1 cellular context compared by ENCODE assay signal in genomic region chr17:1716076-1716911, GRCh38.
A peak's percentile ranks its signal among the peaks of the same experiment; 100 is the strongest.
TF ChIP-seq lines count a peak whose summit lies in the region.

No MANE protein-coding gene starts in this region.

TF ChIP-seq in HepG2, 621 proteins besides CTCF, POLR2A, EP300 and RAD21 (continued from another document and continues in another):
- no peak for TF ChIP-seq PRDM4 (CRISPR knock-in tag; IDR thresholded peaks at IDR 0.05; ENCODE audit: borderline replicate concordance)
- no peak for TF ChIP-seq ZNF317 (CRISPR knock-in tag; IDR thresholded peaks at IDR 0.05)
- TF ChIP-seq ZNF143 (CRISPR knock-in tag; IDR thresholded peaks at IDR 0.05): peak; percentile 97
- TF ChIP-seq, protein P1, sequence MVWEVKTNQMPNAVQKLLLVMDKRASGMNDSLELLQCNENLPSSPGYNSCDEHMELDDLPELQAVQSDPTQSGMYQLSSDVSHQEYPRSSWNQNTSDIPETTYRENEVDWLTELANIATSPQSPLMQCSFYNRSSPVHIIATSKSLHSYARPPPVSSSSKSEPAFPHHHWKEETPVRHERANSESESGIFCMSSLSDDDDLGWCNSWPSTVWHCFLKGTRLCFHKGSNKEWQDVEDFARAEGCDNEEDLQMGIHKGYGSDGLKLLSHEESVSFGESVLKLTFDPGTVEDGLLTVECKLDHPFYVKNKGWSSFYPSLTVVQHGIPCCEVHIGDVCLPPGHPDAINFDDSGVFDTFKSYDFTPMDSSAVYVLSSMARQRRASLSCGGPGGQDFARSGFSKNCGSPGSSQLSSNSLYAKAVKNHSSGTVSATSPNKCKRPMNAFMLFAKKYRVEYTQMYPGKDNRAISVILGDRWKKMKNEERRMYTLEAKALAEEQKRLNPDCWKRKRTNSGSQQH (CRISPR knock-in tag; IDR thresholded peaks at IDR 0.05; ENCODE audit: low read depth): no peak
- peak; percentile 51 for TF ChIP-seq ZNF574 (CRISPR knock-in tag; IDR thresholded peaks at IDR 0.05)
- TF ChIP-seq, protein P2, sequence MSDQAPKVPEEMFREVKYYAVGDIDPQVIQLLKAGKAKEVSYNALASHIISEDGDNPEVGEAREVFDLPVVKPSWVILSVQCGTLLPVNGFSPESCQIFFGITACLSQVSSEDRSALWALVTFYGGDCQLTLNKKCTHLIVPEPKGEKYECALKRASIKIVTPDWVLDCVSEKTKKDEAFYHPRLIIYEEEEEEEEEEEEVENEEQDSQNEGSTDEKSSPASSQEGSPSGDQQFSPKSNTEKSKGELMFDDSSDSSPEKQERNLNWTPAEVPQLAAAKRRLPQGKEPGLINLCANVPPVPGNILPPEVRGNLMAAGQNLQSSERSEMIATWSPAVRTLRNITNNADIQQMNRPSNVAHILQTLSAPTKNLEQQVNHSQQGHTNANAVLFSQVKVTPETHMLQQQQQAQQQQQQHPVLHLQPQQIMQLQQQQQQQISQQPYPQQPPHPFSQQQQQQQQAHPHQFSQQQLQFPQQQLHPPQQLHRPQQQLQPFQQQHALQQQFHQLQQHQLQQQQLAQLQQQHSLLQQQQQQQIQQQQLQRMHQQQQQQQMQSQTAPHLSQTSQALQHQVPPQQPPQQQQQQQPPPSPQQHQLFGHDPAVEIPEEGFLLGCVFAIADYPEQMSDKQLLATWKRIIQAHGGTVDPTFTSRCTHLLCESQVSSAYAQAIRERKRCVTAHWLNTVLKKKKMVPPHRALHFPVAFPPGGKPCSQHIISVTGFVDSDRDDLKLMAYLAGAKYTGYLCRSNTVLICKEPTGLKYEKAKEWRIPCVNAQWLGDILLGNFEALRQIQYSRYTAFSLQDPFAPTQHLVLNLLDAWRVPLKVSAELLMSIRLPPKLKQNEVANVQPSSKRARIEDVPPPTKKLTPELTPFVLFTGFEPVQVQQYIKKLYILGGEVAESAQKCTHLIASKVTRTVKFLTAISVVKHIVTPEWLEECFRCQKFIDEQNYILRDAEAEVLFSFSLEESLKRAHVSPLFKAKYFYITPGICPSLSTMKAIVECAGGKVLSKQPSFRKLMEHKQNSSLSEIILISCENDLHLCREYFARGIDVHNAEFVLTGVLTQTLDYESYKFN (CRISPR knock-in tag; conservative IDR thresholded peaks at IDR 0.05): no peak
- peak; percentile 84; the same call in 1 of the 2 replicates for TF ChIP-seq ZSCAN31 (CRISPR knock-in tag; IDR thresholded peaks at IDR 0.05; ENCODE audit: low read depth)
- TF ChIP-seq ERF (CRISPR knock-in tag; IDR thresholded peaks at IDR 0.05): peak; percentile 41
- no peak for TF ChIP-seq SRSF4 (IDR thresholded peaks at IDR 0.05; ENCODE audit: low read depth, low read length, poor library complexity, severe bottlenecking)
- no peak for TF ChIP-seq ZNF567 (CRISPR knock-in tag; IDR thresholded peaks at IDR 0.05; ENCODE audit: borderline replicate concordance)
- peak; percentile 58 for TF ChIP-seq HNF4A (CRISPR knock-in tag; IDR thresholded peaks at IDR 0.05)
- TF ChIP-seq, protein P3, sequence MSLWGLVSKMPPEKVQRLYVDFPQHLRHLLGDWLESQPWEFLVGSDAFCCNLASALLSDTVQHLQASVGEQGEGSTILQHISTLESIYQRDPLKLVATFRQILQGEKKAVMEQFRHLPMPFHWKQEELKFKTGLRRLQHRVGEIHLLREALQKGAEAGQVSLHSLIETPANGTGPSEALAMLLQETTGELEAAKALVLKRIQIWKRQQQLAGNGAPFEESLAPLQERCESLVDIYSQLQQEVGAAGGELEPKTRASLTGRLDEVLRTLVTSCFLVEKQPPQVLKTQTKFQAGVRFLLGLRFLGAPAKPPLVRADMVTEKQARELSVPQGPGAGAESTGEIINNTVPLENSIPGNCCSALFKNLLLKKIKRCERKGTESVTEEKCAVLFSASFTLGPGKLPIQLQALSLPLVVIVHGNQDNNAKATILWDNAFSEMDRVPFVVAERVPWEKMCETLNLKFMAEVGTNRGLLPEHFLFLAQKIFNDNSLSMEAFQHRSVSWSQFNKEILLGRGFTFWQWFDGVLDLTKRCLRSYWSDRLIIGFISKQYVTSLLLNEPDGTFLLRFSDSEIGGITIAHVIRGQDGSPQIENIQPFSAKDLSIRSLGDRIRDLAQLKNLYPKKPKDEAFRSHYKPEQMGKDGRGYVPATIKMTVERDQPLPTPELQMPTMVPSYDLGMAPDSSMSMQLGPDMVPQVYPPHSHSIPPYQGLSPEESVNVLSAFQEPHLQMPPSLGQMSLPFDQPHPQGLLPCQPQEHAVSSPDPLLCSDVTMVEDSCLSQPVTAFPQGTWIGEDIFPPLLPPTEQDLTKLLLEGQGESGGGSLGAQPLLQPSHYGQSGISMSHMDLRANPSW (CRISPR knock-in tag; IDR thresholded peaks at IDR 0.05; ENCODE audit: borderline replicate concordance): no peak; the same call in 1 of the 2 replicates
- no peak for TF ChIP-seq ZBTB1 (CRISPR knock-in tag; IDR thresholded peaks at IDR 0.05; ENCODE audit: borderline replicate concordance)
- TF ChIP-seq, protein P4, sequence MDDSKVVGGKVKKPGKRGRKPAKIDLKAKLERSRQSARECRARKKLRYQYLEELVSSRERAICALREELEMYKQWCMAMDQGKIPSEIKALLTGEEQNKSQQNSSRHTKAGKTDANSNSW (CRISPR knock-in tag; IDR thresholded peaks at IDR 0.05; ENCODE audit: borderline replicate concordance): no peak
- TF ChIP-seq TEAD2 (CRISPR knock-in tag; IDR thresholded peaks at IDR 0.05): 0 out of 2 replicates have a peak, but pooled peaks have one; percentile 22
- TF ChIP-seq, protein P5, sequence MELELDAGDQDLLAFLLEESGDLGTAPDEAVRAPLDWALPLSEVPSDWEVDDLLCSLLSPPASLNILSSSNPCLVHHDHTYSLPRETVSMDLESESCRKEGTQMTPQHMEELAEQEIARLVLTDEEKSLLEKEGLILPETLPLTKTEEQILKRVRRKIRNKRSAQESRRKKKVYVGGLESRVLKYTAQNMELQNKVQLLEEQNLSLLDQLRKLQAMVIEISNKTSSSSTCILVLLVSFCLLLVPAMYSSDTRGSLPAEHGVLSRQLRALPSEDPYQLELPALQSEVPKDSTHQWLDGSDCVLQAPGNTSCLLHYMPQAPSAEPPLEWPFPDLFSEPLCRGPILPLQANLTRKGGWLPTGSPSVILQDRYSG (CRISPR knock-in tag; IDR thresholded peaks at IDR 0.05): no peak
- TF ChIP-seq, protein P6, sequence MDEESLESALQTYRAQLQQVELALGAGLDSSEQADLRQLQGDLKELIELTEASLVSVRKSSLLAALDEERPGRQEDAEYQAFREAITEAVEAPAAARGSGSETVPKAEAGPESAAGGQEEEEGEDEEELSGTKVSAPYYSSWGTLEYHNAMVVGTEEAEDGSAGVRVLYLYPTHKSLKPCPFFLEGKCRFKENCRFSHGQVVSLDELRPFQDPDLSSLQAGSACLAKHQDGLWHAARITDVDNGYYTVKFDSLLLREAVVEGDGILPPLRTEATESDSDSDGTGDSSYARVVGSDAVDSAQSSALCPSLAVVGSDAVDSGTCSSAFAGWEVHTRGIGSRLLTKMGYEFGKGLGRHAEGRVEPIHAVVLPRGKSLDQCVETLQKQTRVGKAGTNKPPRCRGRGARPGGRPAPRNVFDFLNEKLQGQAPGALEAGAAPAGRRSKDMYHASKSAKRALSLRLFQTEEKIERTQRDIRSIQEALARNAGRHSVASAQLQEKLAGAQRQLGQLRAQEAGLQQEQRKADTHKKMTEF (CRISPR knock-in tag; IDR thresholded peaks at IDR 0.05): peak; percentile 51
- TF ChIP-seq ZNF430 (CRISPR knock-in tag; IDR thresholded peaks at IDR 0.05): no peak
- peak; percentile 3; the same call in 1 of the 2 replicates for TF ChIP-seq IRX3 (CRISPR knock-in tag; IDR thresholded peaks at IDR 0.05; ENCODE audit: borderline replicate concordance, low read depth)
- TF ChIP-seq, protein P7, sequence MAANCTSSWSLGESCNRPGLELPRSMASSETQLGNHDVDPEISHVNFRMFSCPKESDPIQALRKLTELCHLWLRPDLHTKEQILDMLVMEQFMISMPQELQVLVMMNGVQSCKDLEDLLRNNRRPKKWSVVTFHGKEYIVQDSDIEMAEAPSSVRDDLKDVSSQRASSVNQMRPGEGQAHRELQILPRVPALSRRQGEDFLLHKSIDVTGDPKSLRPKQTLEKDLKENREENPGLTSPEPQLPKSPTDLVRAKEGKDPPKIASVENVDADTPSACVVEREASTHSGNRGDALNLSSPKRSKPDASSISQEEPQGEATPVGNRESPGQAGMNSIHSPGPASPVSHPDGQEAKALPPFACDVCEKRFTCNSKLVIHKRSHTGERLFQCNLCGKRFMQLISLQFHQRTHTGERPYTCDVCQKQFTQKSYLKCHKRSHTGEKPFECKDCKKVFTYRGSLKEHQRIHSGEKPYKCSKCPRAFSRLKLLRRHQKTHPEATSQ (CRISPR knock-in tag; IDR thresholded peaks at IDR 0.05; ENCODE audit: borderline replicate concordance): no peak
- TF ChIP-seq, protein P8, sequence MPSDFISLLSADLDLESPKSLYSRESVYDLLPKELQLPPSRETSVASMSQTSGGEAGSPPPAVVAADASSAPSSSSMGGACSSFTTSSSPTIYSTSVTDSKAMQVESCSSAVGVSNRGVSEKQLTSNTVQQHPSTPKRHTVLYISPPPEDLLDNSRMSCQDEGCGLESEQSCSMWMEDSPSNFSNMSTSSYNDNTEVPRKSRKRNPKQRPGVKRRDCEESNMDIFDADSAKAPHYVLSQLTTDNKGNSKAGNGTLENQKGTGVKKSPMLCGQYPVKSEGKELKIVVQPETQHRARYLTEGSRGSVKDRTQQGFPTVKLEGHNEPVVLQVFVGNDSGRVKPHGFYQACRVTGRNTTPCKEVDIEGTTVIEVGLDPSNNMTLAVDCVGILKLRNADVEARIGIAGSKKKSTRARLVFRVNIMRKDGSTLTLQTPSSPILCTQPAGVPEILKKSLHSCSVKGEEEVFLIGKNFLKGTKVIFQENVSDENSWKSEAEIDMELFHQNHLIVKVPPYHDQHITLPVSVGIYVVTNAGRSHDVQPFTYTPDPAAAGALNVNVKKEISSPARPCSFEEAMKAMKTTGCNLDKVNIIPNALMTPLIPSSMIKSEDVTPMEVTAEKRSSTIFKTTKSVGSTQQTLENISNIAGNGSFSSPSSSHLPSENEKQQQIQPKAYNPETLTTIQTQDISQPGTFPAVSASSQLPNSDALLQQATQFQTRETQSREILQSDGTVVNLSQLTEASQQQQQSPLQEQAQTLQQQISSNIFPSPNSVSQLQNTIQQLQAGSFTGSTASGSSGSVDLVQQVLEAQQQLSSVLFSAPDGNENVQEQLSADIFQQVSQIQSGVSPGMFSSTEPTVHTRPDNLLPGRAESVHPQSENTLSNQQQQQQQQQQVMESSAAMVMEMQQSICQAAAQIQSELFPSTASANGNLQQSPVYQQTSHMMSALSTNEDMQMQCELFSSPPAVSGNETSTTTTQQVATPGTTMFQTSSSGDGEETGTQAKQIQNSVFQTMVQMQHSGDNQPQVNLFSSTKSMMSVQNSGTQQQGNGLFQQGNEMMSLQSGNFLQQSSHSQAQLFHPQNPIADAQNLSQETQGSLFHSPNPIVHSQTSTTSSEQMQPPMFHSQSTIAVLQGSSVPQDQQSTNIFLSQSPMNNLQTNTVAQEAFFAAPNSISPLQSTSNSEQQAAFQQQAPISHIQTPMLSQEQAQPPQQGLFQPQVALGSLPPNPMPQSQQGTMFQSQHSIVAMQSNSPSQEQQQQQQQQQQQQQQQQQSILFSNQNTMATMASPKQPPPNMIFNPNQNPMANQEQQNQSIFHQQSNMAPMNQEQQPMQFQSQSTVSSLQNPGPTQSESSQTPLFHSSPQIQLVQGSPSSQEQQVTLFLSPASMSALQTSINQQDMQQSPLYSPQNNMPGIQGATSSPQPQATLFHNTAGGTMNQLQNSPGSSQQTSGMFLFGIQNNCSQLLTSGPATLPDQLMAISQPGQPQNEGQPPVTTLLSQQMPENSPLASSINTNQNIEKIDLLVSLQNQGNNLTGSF (CRISPR knock-in tag; IDR thresholded peaks at IDR 0.05): no peak
- no peak; the same call in 1 of the 2 replicates for TF ChIP-seq SOX13 (IDR thresholded peaks at IDR 0.05)
- peak; percentile 19 to 83; a peak in 2 of 4 replicates for TF ChIP-seq SOX13 (CRISPR knock-in tag; conservative IDR thresholded peaks at IDR 0.05 in 1 of 2, IDR thresholded peaks at IDR 0.05 in 1 of 2)
- TF ChIP-seq MAZ (IDR thresholded peaks at IDR 0.05; ENCODE audit: borderline replicate concordance, low read depth, low read length): peak; percentile 80; the same call in 1 of the 2 replicates
- peak; percentile 46 for TF ChIP-seq MAZ (CRISPR knock-in tag; IDR thresholded peaks at IDR 0.05; ENCODE audit: low read depth)
- TF ChIP-seq, protein P9, sequence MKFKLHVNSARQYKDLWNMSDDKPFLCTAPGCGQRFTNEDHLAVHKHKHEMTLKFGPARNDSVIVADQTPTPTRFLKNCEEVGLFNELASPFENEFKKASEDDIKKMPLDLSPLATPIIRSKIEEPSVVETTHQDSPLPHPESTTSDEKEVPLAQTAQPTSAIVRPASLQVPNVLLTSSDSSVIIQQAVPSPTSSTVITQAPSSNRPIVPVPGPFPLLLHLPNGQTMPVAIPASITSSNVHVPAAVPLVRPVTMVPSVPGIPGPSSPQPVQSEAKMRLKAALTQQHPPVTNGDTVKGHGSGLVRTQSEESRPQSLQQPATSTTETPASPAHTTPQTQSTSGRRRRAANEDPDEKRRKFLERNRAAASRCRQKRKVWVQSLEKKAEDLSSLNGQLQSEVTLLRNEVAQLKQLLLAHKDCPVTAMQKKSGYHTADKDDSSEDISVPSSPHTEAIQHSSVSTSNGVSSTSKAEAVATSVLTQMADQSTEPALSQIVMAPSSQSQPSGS (CRISPR knock-in tag; IDR thresholded peaks at IDR 0.05): peak; percentile 79
- no peak for TF ChIP-seq ZNF431 (CRISPR knock-in tag; IDR thresholded peaks at IDR 0.05; ENCODE audit: borderline replicate concordance, low read depth)
